Comparison of ENCODE assay signal across 1 cellular context in the genomic region with DNA sequence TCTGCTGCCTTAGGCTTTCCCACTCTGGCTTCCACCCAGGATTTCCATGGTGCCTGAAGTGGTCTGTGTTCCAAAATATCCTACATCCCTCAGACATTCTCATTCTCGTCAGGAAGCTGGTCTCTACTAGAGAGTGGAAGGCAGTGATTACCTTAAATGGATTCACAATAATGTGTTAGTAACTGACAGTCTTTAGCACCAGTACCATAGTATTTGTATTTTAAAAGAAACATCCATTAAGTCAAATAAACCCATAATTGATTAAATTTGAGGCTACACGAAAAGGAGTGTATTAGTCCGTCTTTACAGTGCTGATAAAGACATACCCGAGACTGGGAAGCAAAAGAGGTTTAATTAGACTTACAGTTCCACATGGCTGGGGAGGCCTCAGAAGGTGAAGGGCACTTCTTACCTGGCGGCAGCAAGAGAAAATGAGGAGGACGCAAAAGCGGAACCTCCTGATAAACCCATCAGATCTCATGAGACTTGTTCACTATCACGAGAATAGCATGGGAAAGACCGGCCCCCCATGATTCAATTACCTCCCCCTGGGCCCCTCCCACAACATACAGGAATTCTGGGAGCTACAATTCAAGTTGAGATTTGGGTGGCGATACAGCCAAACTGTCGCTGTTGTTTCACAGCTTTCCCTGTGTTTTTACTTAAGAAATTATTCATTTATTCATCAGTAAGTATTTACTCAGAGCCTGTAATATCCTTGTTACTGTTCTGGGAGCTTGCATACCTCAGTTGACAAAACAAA.
TF ChIP-seq lines count a peak whose summit lies in the region.

No MANE protein-coding gene starts in this region.

TF ChIP-seq in K562, 482 proteins besides CTCF, POLR2A, EP300 and RAD21 (continued from another document and continues in another):
- TF ChIP-seq, protein P1, sequence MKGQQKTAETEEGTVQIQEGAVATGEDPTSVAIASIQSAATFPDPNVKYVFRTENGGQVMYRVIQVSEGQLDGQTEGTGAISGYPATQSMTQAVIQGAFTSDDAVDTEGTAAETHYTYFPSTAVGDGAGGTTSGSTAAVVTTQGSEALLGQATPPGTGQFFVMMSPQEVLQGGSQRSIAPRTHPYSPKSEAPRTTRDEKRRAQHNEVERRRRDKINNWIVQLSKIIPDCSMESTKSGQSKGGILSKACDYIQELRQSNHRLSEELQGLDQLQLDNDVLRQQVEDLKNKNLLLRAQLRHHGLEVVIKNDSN (CRISPR knock-in tag; IDR thresholded peaks at IDR 0.05): no peak
- TF ChIP-seq ARID1B (IDR thresholded peaks at IDR 0.05): peak; percentile 6; the same call in 1 of the 2 replicates
- peak; percentile 71 for TF ChIP-seq HDAC3 (IDR thresholded peaks at IDR 0.05; ENCODE audit: borderline replicate concordance, partially characterized antibody)
- peak; percentile 96 for TF ChIP-seq PHF8 (IDR thresholded peaks at IDR 0.05; ENCODE audit: borderline replicate concordance, low read length)
- 0 out of 2 replicates have a peak, but pooled peaks have one; percentile 32 for TF ChIP-seq LEF1 (IDR thresholded peaks at IDR 0.05)
- TF ChIP-seq HDAC2 (IDR thresholded peaks at IDR 0.05): peak; percentile 72; the same call in 1 of the 2 replicates
- TF ChIP-seq ZEB2 (IDR thresholded peaks at IDR 0.05): peak; percentile 61; the same call in 1 of the 2 replicates
- peak in 1 of 2 experiments; percentile 57; a peak in 1 of 4 replicates for TF ChIP-seq ZMIZ1 (IDR thresholded peaks at IDR 0.05; ENCODE audit: low read depth in 2 of 2, low read length in 2 of 2)
- peak; percentile 57 for TF ChIP-seq SOX6 (IDR thresholded peaks at IDR 0.05)
- no peak for TF ChIP-seq PURB (CRISPR knock-in tag; IDR thresholded peaks at IDR 0.05; ENCODE audit: low read depth)
- peak; percentile 46; the same call in 1 of the 2 replicates for TF ChIP-seq ESRRA (IDR thresholded peaks at IDR 0.05; ENCODE audit: borderline replicate concordance, low read depth)
- TF ChIP-seq PML (IDR thresholded peaks at IDR 0.05; ENCODE audit: low read length): peak; percentile 95
- 0 out of 2 replicates have a peak, but pooled peaks have one; percentile 39 for TF ChIP-seq ZBTB40 (IDR thresholded peaks at IDR 0.05)
- no peak for TF ChIP-seq ZBTB40 (CRISPR knock-in tag; IDR thresholded peaks at IDR 0.05)
- no peak for TF ChIP-seq RBM22 (IDR thresholded peaks at IDR 0.05; ENCODE audit: low read depth, low read length, poor library complexity, severe bottlenecking)
- TF ChIP-seq E2F1 (CRISPR knock-in tag; IDR thresholded peaks at IDR 0.05): peak; percentile 32
- peak; percentile 23; the same call in 1 of the 2 replicates for TF ChIP-seq NBN (IDR thresholded peaks at IDR 0.05; ENCODE audit: low read depth)
- peak; percentile 98 for TF ChIP-seq AFF4 (CRISPR knock-in tag; IDR thresholded peaks at IDR 0.05)
- TF ChIP-seq E2F5 (CRISPR knock-in tag; IDR thresholded peaks at IDR 0.05): 0 out of 2 replicates have a peak, but pooled peaks have one; percentile 52
- TF ChIP-seq RBM17 (IDR thresholded peaks at IDR 0.05; ENCODE audit: borderline replicate concordance, low read depth, low read length): no peak
- 0 out of 2 replicates have a peak, but pooled peaks have one; percentile 6 for TF ChIP-seq NFE2 (IDR thresholded peaks at IDR 0.05; ENCODE audit: low read depth)
- TF ChIP-seq ARNT (IDR thresholded peaks at IDR 0.05): peak in 1 of 2 experiments; percentile 45; a peak in 1 of 4 replicates
- peak; percentile 69; the same call in 1 of the 2 replicates for TF ChIP-seq SP1 (CRISPR knock-in tag; IDR thresholded peaks at IDR 0.05)
- TF ChIP-seq CTBP1 (IDR thresholded peaks at IDR 0.05; ENCODE audit: borderline replicate concordance): peak; percentile 46; the same call in 1 of the 2 replicates
- TF ChIP-seq FOXM1 (IDR thresholded peaks at IDR 0.05; ENCODE audit: low read depth): peak; percentile 74
- no peak; the same call in 1 of the 2 replicates for TF ChIP-seq FOXM1 (CRISPR knock-in tag; IDR thresholded peaks at IDR 0.05; ENCODE audit: low read depth)
- peak; percentile 45; the same call in 1 of the 2 replicates for TF ChIP-seq ELF2 (CRISPR knock-in tag; IDR thresholded peaks at IDR 0.05)
- TF ChIP-seq SNIP1 (IDR thresholded peaks at IDR 0.05; ENCODE audit: low read depth): 0 out of 2 replicates have a peak, but pooled peaks have one; percentile 25
- TF ChIP-seq BCL6 (CRISPR knock-in tag; IDR thresholded peaks at IDR 0.05): no peak
- no peak for TF ChIP-seq ZNF280A (IDR thresholded peaks at IDR 0.05; ENCODE audit: low read depth, partially characterized antibody)
- peak; percentile 99 for TF ChIP-seq POLR2AphosphoS5 (IDR thresholded peaks at IDR 0.05; ENCODE audit: control insufficient read depth, insufficient read depth, low read depth, low read length)
- no peak for TF ChIP-seq NR2C1 (IDR thresholded peaks at IDR 0.05)
- TF ChIP-seq NR2C1 (tag; IDR thresholded peaks at IDR 0.05): no peak
- TF ChIP-seq CC2D1A (IDR thresholded peaks at IDR 0.05): 0 out of 2 replicates have a peak, but pooled peaks have one; percentile 31
- peak; percentile 82 for TF ChIP-seq BRD4 (IDR thresholded peaks at IDR 0.05)
